Comparison of ENCODE assay signal across 8 cellular contexts in the genomic region with DNA sequence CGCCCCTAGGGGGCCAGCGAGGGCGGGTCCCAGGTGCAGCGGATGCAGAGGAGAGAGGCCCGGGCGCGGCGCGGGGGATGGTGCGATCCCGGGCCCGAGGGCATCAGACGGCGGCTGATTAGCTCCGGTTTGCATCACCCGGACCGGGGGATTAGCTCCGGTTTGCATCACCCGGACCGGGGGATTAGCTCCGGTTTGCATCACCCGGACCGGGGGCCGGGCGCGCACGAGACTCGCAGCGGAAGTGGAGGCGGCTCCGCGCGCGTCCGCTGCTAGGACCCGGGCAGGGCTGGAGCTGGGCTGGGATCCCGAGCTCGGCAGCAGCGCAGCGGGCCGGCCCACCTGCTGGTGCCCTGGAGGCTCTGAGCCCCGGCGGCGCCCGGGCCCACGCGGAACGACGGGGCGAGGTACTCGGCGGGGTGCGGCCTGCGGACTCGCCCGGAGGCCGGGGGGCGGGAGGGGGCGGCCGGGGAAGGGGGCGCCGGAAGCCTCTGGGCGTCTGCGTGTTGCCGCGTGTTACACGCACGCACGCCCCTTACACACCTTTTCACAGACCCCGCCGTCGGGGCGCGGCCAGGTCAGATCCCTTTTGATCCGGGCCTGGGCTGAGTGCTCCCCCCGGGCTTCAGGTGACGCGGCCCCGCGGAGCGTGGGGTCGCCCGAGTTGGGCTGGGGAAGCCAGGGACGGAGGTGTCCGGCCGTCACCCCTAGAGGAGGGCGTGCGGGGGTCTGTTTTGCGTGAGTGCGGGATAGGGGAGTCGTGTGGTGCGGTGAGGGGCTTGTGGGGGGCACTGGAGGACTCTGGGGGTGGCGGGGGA. TPM values are rescaled to one million over a fixed set of nuclear protein-coding genes. Genes with fewer than 3 reads are reported as not detected.
DNase-seq lines count a peak whose midpoint lies in the region; ATAC-seq, FAIRE-seq and TF ChIP-seq lines count a peak whose summit lies in the region.

No MANE protein-coding gene starts in this region.

- no peak overlapping the region for H3K27ac Mint-ChIP-seq in endothelial cell (ENCODE audit: unreplicated experiment)
- H3K27ac Mint-ChIP-seq in stimulated activated naive B cell treated with anti-CD40 and anti-IgM and Interleukin-4, amounts not matched to agents 10 μg/mL and 1 μg/mL and 100 μg/mL, for 72 hours = peak overlapping the region; percentile 84

- peak; percentile 84 for DNase-seq in A549 (ENCODE audit: low read depth in 1 of 2, low spot score in 1 of 2)
- peak; percentile 52 for DNase-seq in GM18507 (ENCODE audit: extremely low spot score, insufficient read length, low read depth)
- DNase-seq in NCI-H460 (ENCODE audit: extremely low read depth, low read depth) = peak; percentile 96
- DNase-seq in activated CD8-positive, alpha-beta memory T cell treated with anti-CD3 and anti-CD28 coated beads for 24 hours = peak; percentile 91
- peak; percentile 64 for DNase-seq in endothelial cell (ENCODE audit: low spot score)
- DNase-seq in stimulated activated naive B cell treated with anti-CD40 and anti-IgM and Interleukin-4, amounts not matched to agents 10 μg/mL and 1 μg/mL and 100 μg/mL, for 72 hours = peak; percentile 62

- peak overlapping the region; percentile 87 for H3K4me2 ChIP-seq in A549

- ATAC-seq in A549 = peak; percentile 75 to 79
- peak; percentile 32 for ATAC-seq in HG02973 (IDR thresholded peaks at IDR 0.05; ENCODE audit: unreplicated experiment)
- ATAC-seq in stimulated activated naive B cell treated with anti-CD40 and anti-IgM and Interleukin-4, amounts not matched to agents 10 μg/mL and 1 μg/mL and 100 μg/mL, for 72 hours (replicated peaks) = peak; percentile 70

- CTCF ChIA-PET in A549 (lab: Yijun Ruan, JAX) = interaction anchor here (0.7 to 50.3 kb wide), 10 partner anchors 8 to 57 kb away, joined by 3 to 1229 read pairs (median 6); a partner anchor contains a TSS

- peak; percentile 19; the same call in 1 of the 3 replicates for TF ChIP-seq CTCF in A549 (IDR thresholded peaks at IDR 0.05)
- TF ChIP-seq CTCF in endothelial cell (IDR thresholded peaks at IDR 0.05; ENCODE audit: unreplicated experiment) = no peak

- TF ChIP-seq RAD21 in A549 (conservative IDR thresholded peaks at IDR 0.05 in 1 of 2, IDR thresholded peaks at IDR 0.05 in 1 of 2) = peak in 1 of 2 experiments; percentile 54; a peak in 3 of 5 replicates

- peak; percentile 98 to 99 for TF ChIP-seq EP300 in A549 (IDR thresholded peaks at IDR 0.05)

- POLR2A ChIA-PET in A549 (lab: Yijun Ruan, JAX) = interaction anchor here (0.7 to 14.2 kb wide), 9 partner anchors 10 to 56 kb away, joined by 3 to 147 read pairs (median 19); a partner anchor contains a TSS

- FAIRE-seq in A549 (lab: Jason Lieb, UNC) = no peak
- peak; percentile 53 for FAIRE-seq in GM18507 (lab: Jason Lieb, UNC)

- H3K4me1 Mint-ChIP-seq in endothelial cell (ENCODE audit: unreplicated experiment) = peaks cover 14% of the 10 kb centered on the region
- peaks cover 14 to 19% of the 10 kb centered on the region in 2 donors for H3K4me1 Mint-ChIP-seq in stimulated activated naive B cell treated with anti-CD40 and anti-IgM and Interleukin-4, amounts not matched to agents 10 μg/mL and 1 μg/mL and 100 μg/mL, for 72 hours

- peaks cover 71% of the 10 kb centered on the region for H3K4me1 ChIP-seq in A549
- peaks cover 5% of the 10 kb centered on the region for H3K4me1 ChIP-seq in mucosa of stomach (ENCODE audit: control insufficient read depth, insufficient read depth, low read length)

- TF ChIP-seq POLR2A in A549 (IDR thresholded peaks at IDR 0.05; ENCODE audit: low read length) = peak; percentile 10; the same call in 1 of the 2 replicates

- peak overlapping the region; percentile 94 to 98 for H3K27ac ChIP-seq in A549

- peaks cover 1% of the 10 kb centered on the region for H3K36me3 Mint-ChIP-seq in endothelial cell (ENCODE audit: low read depth, unreplicated experiment)
- peaks cover 3 to 5% of the 10 kb centered on the region in 2 donors for H3K36me3 Mint-ChIP-seq in stimulated activated naive B cell treated with anti-CD40 and anti-IgM and Interleukin-4, amounts not matched to agents 10 μg/mL and 1 μg/mL and 100 μg/mL, for 72 hours

- H3K4me3 Mint-ChIP-seq in endothelial cell (ENCODE audit: unreplicated experiment) = peak overlapping the region; percentile 88
- peak overlapping the region; percentile 88 to 93 for H3K4me3 Mint-ChIP-seq in stimulated activated naive B cell treated with anti-CD40 and anti-IgM and Interleukin-4, amounts not matched to agents 10 μg/mL and 1 μg/mL and 100 μg/mL, for 72 hours

- no peaks in the 10 kb centered on the region for H3K36me3 ChIP-seq in mucosa of stomach (ENCODE audit: control insufficient read depth, insufficient read depth, low read length)

- WGBS in A549 (ENCODE audit: missing lambda C conversion rate) = under 1% methylated on average over 22 of the region's 93 CpGs

- H3K9me3 Mint-ChIP-seq in endothelial cell (ENCODE audit: unreplicated experiment) = no peaks in the 10 kb centered on the region
- no peaks in the 10 kb centered on the region for H3K9me3 Mint-ChIP-seq in stimulated activated naive B cell treated with anti-CD40 and anti-IgM and Interleukin-4, amounts not matched to agents 10 μg/mL and 1 μg/mL and 100 μg/mL, for 72 hours

- H3K4me3 ChIP-seq in A549 (peak overlapping the region; percentile 93), mucosa of stomach (ENCODE audit: low read length) (peak overlapping the region; percentile 14)

- H3K27me3 ChIP-seq in mucosa of stomach (ENCODE audit: control insufficient read depth, insufficient read depth, low read length) = peaks cover 6% of the 10 kb centered on the region

- peaks cover 5% of the 10 kb centered on the region for H3K27me3 Mint-ChIP-seq in endothelial cell (ENCODE audit: unreplicated experiment)
- no peaks in the 10 kb centered on the region for H3K27me3 Mint-ChIP-seq in stimulated activated naive B cell treated with anti-CD40 and anti-IgM and Interleukin-4, amounts not matched to agents 10 μg/mL and 1 μg/mL and 100 μg/mL, for 72 hours

- peak overlapping the region; percentile 28 for H3K9ac ChIP-seq in mucosa of stomach (ENCODE audit: low read length)

- no peaks in the 10 kb centered on the region for H3K9me3 ChIP-seq in A549
- no peaks in the 10 kb centered on the region for H3K9me3 ChIP-seq in mucosa of stomach (ENCODE audit: control insufficient read depth, low read length)

TF ChIP-seq in A549, 52 proteins besides CTCF, POLR2A, EP300 and RAD21 (continues in another document):
- peak; percentile 66 for TF ChIP-seq PHF8 (IDR thresholded peaks at IDR 0.05; ENCODE audit: borderline replicate concordance, low read depth)
- no peak for TF ChIP-seq MYC (IDR thresholded peaks at IDR 0.05; ENCODE audit: borderline replicate concordance, low read length)
- TF ChIP-seq, protein P1, sequence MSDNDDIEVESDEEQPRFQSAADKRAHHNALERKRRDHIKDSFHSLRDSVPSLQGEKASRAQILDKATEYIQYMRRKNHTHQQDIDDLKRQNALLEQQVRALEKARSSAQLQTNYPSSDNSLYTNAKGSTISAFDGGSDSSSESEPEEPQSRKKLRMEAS (IDR thresholded peaks at IDR 0.05) = peak; percentile 72; the same call in 1 of the 2 replicates
- TF ChIP-seq ZC3H11A (IDR thresholded peaks at IDR 0.05) = no peak
- TF ChIP-seq NPAS2 (CRISPR knock-in tag; IDR thresholded peaks at IDR 0.05; ENCODE audit: borderline replicate concordance) = no peak
- 0 out of 2 replicates have a peak, but pooled peaks have one; percentile 19 for TF ChIP-seq KDM5A (IDR thresholded peaks at IDR 0.05)
- 0 out of 2 replicates have a peak, but pooled peaks have one; percentile 14 for TF ChIP-seq CHD4 (IDR thresholded peaks at IDR 0.05; ENCODE audit: borderline replicate concordance)

RNA-seq across cellular contexts. Expression of a gene that starts 0.4 kb away (rescaled TPM):
- polyA plus RNA-seq in A549 (2011; rRNA removed) = 210 and 269 TPM in 2 replicates
- 56.5 and 79.1 TPM in 2 replicates for polyA plus RNA-seq in A549 (2012; cell fraction: cytosol; rRNA removed)
- 68.7 and 90.7 TPM in 2 replicates for polyA plus RNA-seq in A549 (2012; cell fraction: nucleus; rRNA removed)
- polyA plus RNA-seq in A549 (2017; fragmentation: RNase III; extraction: RNeasy Plus Mini Kit Qiagen cat#74134 plus additional on column Dnase treatment) = 28.4 to 39.8 TPM (median 34.0 TPM) in 3 replicates
- 224 and 268 TPM in 2 replicates for polyA minus RNA-seq in A549 (2011; rRNA and poly(A)+ RNA removed)
- 433 and 534 TPM in 2 replicates for total RNA-seq in NCI-H460 (2014; rRNA removed; shearing (Covaris generic))
- polyA plus RNA-seq in NCI-H460 (2014; cell fraction: nucleus; rRNA removed) = 226 and 259 TPM in 2 replicates
- total RNA-seq in endothelial cell (ENCODE audit: unreplicated experiment) = 24.2 TPM

RNA-seq across cellular contexts. Expression of a gene that starts 27.1 kb away (rescaled TPM):
- 222 and 239 TPM in 2 replicates for polyA plus RNA-seq in A549 (2011; rRNA removed)
- polyA plus RNA-seq in A549 (2012; cell fraction: cytosol; rRNA removed) = 142 and 173 TPM in 2 replicates
- 254 and 311 TPM in 2 replicates for polyA plus RNA-seq in A549 (2012; cell fraction: nucleus; rRNA removed)
- 105 to 117 TPM (median 112 TPM) in 3 replicates for polyA plus RNA-seq in A549 (2017; fragmentation: RNase III; extraction: RNeasy Plus Mini Kit Qiagen cat#74134 plus additional on column Dnase treatment)
- polyA minus RNA-seq in A549 (2011; rRNA and poly(A)+ RNA removed) = 186 and 187 TPM in 2 replicates
- 211 and 227 TPM in 2 replicates for total RNA-seq in NCI-H460 (2014; rRNA removed; shearing (Covaris generic))
- 224 and 242 TPM in 2 replicates for polyA plus RNA-seq in NCI-H460 (2014; cell fraction: nucleus; rRNA removed)
- total RNA-seq in endothelial cell (ENCODE audit: unreplicated experiment) = 68.8 TPM

RNA-seq across cellular contexts. Expression of a gene that starts 34.1 kb away (rescaled TPM):
- polyA plus RNA-seq in A549 (2011; rRNA removed) (40.5 and 47.5 TPM in 2 replicates), A549 (2017; fragmentation: RNase III; extraction: RNeasy Plus Mini Kit Qiagen cat#74134 plus additional on column Dnase treatment) (59.6 to 74.8 TPM (median 74.3 TPM) in 3 replicates)
- 103 and 115 TPM in 2 replicates for polyA plus RNA-seq in A549 (2012; cell fraction: cytosol; rRNA removed)
- polyA plus RNA-seq in A549 (2012; cell fraction: nucleus; rRNA removed) = 84.2 and 135 TPM in 2 replicates
- 36.5 and 42.2 TPM in 2 replicates for polyA minus RNA-seq in A549 (2011; rRNA and poly(A)+ RNA removed)
- 16.3 and 26.4 TPM in 2 replicates for total RNA-seq in NCI-H460 (2014; rRNA removed; shearing (Covaris generic))
- polyA plus RNA-seq in NCI-H460 (2014; cell fraction: nucleus; rRNA removed) = 21.1 and 38.7 TPM in 2 replicates
- total RNA-seq in endothelial cell (ENCODE audit: unreplicated experiment) = 43.2 TPM

RNA-seq across cellular contexts. Expression of a gene that starts 55.6 kb away (rescaled TPM):
- polyA plus RNA-seq in A549 (2011; rRNA removed) (7.0 and 7.5 TPM in 2 replicates), A549 (2017; fragmentation: RNase III; extraction: RNeasy Plus Mini Kit Qiagen cat#74134 plus additional on column Dnase treatment) (24.6 to 32.8 TPM (median 29.2 TPM) in 3 replicates)
- polyA plus RNA-seq in A549 (2012; cell fraction: cytosol; rRNA removed) = 16.0 and 19.5 TPM in 2 replicates
- 39.6 and 40.2 TPM in 2 replicates for polyA plus RNA-seq in A549 (2012; cell fraction: nucleus; rRNA removed)
- polyA minus RNA-seq in A549 (2011; rRNA and poly(A)+ RNA removed) = 6.1 and 6.6 TPM in 2 replicates
- total RNA-seq in NCI-H460 (2014; rRNA removed; shearing (Covaris generic)) = 11.0 and 11.1 TPM in 2 replicates
- 10.2 and 20.4 TPM in 2 replicates for polyA plus RNA-seq in NCI-H460 (2014; cell fraction: nucleus; rRNA removed)
- total RNA-seq in endothelial cell (ENCODE audit: unreplicated experiment) = 64.7 TPM

Comparison
In these comparisons a context has a peak if more than half of its experiments do, and no peak if none do; other contexts are left out.
1. Peak in every context shown above with its lines: DNase-seq, ATAC-seq, H3K4me3 ChIP-seq and H3K27ac ChIP-seq.
2. RNA of a gene that starts 0.4 kb away (total RNA-seq): 433 to 534 TPM in NCI-H460; 24.2 TPM in endothelial cell (single experiment); every median in the first group is over 10 times any median in the second.